19 cellular contexts compared by ENCODE assay signal in genomic region chr5:135877570-135878155, GRCh38. TPM values are rescaled to one million over a fixed set of nuclear protein-coding genes. Genes with fewer than 3 reads are reported as not detected.
DNase-seq lines count a peak whose midpoint lies in the region; ATAC-seq, FAIRE-seq and TF ChIP-seq lines count a peak whose summit lies in the region.
"Had no signal": no experiment of that assay in that cellular context is flagged by ENCODE, and none has a peak within 500 bp of the region (broad histone marks: within the 10 kb centered on the region; RNA-seq: fewer than 3 reads in every experiment).

No MANE protein-coding gene starts in this region.

- H3K9me3 ChIP-seq in HepG2 (ENCODE audit: low read length) (no peaks in the 10 kb centered on the region), right lobe of liver (no peaks in the 10 kb centered on the region), osteoblast (ENCODE audit: low read depth, low read length) (no peaks in the 10 kb centered on the region)

- H3K4me1 ChIP-seq in HepG2 (ENCODE audit: insufficient read depth, low read length) (peaks cover 14% of the 10 kb centered on the region), right lobe of liver (no peaks in the 10 kb centered on the region), osteoblast (ENCODE audit: insufficient read depth, low read length) (no peaks in the 10 kb centered on the region)

- no peak for TF ChIP-seq RAD21 in HepG2 (CRISPR knock-in tag; IDR thresholded peaks at IDR 0.05)

- no peak overlapping the region for H2AFZ ChIP-seq in HepG2 (ENCODE audit: low read length)
- H2AFZ ChIP-seq in osteoblast (ENCODE audit: low read length), result no peak overlapping the region
- H2AFZ ChIP-seq: PC-9 had no signal

- POLR2A ChIA-PET in HepG2 (lab: Yijun Ruan, JAX), result no interaction called here

- H3K9ac ChIP-seq in HepG2 (ENCODE audit: insufficient read depth, low read depth, low read length), result no peak overlapping the region

- intact Hi-C loops in HepG2 (cut with micrococcal nuclease; ENCODE audit: unreplicated experiment) (no loop called here), right lobe of liver (cut with DNase I) (no loop called here)

- H3K79me2 ChIP-seq in HepG2 (ENCODE audit: insufficient read depth, low read length) (no peaks in the 10 kb centered on the region), osteoblast (ENCODE audit: insufficient read depth, low read length) (no peaks in the 10 kb centered on the region)

- no TSS peak for BruUV-seq in HepG2 (replicated peaks; lab: Mats Ljungman, UMichigan)

- H4K20me1 ChIP-seq in HepG2 (ENCODE audit: insufficient read depth, low read length), result no peaks in the 10 kb centered on the region
- H4K20me1 ChIP-seq in osteoblast (ENCODE audit: insufficient read depth, low read length), result no peaks in the 10 kb centered on the region

- CTCF ChIA-PET in HepG2 (lab: Yijun Ruan, JAX; ENCODE audit: low intra/inter-chr PET ratio, low total read pairs), result no interaction called here

- DNase-seq in HepG2 (ENCODE audit: low spot score) (no peak), right lobe of liver (no peak), osteoblast (ENCODE audit: insufficient read length, low spot score, missing footprints) (peak; percentile 66)
- no peak for DNase-seq in stimulated activated CD4-positive, alpha-beta T cell treated with anti-CD3 and anti-CD28 coated beads, Interleukin-4, amount 100 ng/mL, for 4 hours
- DNase-seq: C1 segment of cervical spinal cord, DMS 273 treated with DMSO at 0.1 percent for 48 hours, GF-D8, NCI-H1048, NCI-H1436 treated with DMSO at 0.1 percent for 48 hours, NCI-H2029 treated with DMSO at 0.1 percent for 48 hours, PC-9 had no signal

- 0 out of 5 replicates have a peak, but pooled peaks cover 0 to 2% of the 10 kb centered on the region in 2 experiments for H3K27me3 ChIP-seq in HepG2 (ENCODE audit: control insufficient read depth in 1 of 2, insufficient read depth in 2 of 2, low read length in 2 of 2)
- no peaks in the 10 kb centered on the region for H3K27me3 ChIP-seq in right lobe of liver
- H3K27me3 ChIP-seq in layer of hippocampus (ENCODE audit: control insufficient read depth, insufficient read depth, low read length), result no peaks in the 10 kb centered on the region
- peaks cover 15% of the 10 kb centered on the region for H3K27me3 ChIP-seq in osteoblast (ENCODE audit: insufficient read depth, low read length)

- ATAC-seq in HepG2 (peak; percentile 14; the same call in 2 of the 3 replicates), right lobe of liver (no peak), GM19035 (IDR thresholded peaks at IDR 0.05; ENCODE audit: unreplicated experiment) (no peak), GM18517 (IDR thresholded peaks at IDR 0.05; ENCODE audit: unreplicated experiment) (no peak)

- no peak for TF ChIP-seq POLR2A in HepG2 (IDR thresholded peaks at IDR 0.05; ENCODE audit: insufficient read depth in 1 of 2, low read depth in 2 of 2, low read length in 2 of 2)
- no peak for TF ChIP-seq POLR2A in right lobe of liver (IDR thresholded peaks at IDR 0.05)

- in situ Hi-C loops in HepG2 (cut with HindIII; ENCODE audit: extremely low pct_ligation_motif_present, low pct_unique_long_range_greater_than_20kb), result no loop called here

- TF ChIP-seq CTCF in HepG2 (CRISPR knock-in tag; IDR thresholded peaks at IDR 0.05) (no peak), right lobe of liver (IDR thresholded peaks at IDR 0.05) (no peak), osteoblast (IDR thresholded peaks at IDR 0.05; ENCODE audit: extremely low read depth, low read depth, low read length) (no peak)

- peak overlapping the region; percentile 29; the same call in 1 of the 2 replicates for H3K4me2 ChIP-seq in HepG2 (ENCODE audit: low read depth, low read length)
- H3K4me2 ChIP-seq in osteoblast (ENCODE audit: insufficient read depth, low read length), result no peak overlapping the region
- H3K4me2 ChIP-seq: PC-9 had no signal

- 46% methylated on average over 6 of the region's 6 CpGs for WGBS in HepG2 (ENCODE audit: low lambda C conversion rate)
- 74% methylated on average over 5 of the region's 6 CpGs for WGBS in right lobe of liver (ENCODE audit: insufficient coverage, low coverage, low lambda C conversion rate, missing lambda C conversion rate)

- TF ChIP-seq EP300 in HepG2 (IDR thresholded peaks at IDR 0.05; ENCODE audit: low read depth in 2 of 2, low read length in 2 of 2) (no peak), HepG2 (CRISPR knock-in tag; IDR thresholded peaks at IDR 0.05; ENCODE audit: borderline replicate concordance) (no peak)

- H3K4me3 ChIP-seq in HepG2 (replicated peaks in 1 of 3; ENCODE audit: insufficient read depth in 1 of 3, low read depth in 2 of 3, low read length in 3 of 3), result no peak overlapping the region
- H3K4me3 ChIP-seq in right lobe of liver, result no peak overlapping the region
- no peak overlapping the region for H3K4me3 ChIP-seq in osteoblast (ENCODE audit: insufficient read depth, low read length)
- H3K4me3 ChIP-seq: PC-9 had no signal

- H3K27ac ChIP-seq in HepG2 (ENCODE audit: extremely low read length, insufficient read depth, low read length) (no peak overlapping the region), right lobe of liver (no peak overlapping the region), layer of hippocampus (ENCODE audit: low read depth, low read length) (peak overlapping the region; percentile 64), osteoblast (ENCODE audit: low read depth, low read length) (no peak overlapping the region)
- H3K27ac ChIP-seq: PC-9 had no signal

- H3K36me3 ChIP-seq in HepG2 (replicated peaks in 1 of 2; ENCODE audit: control insufficient read depth in 1 of 2, insufficient read depth in 2 of 2, low read length in 2 of 2) (no peaks in the 10 kb centered on the region), right lobe of liver (no peaks in the 10 kb centered on the region), osteoblast (ENCODE audit: insufficient read depth, low read length) (no peaks in the 10 kb centered on the region)

- no peak for FAIRE-seq in HepG2 (lab: Jason Lieb, UNC)
- FAIRE-seq: GM12891, GM18507, H1 had no signal

TF ChIP-seq in HepG2, 621 proteins besides CTCF, POLR2A, EP300 and RAD21:
- no peak for TF ChIP-seq MTF1 (CRISPR knock-in tag; IDR thresholded peaks at IDR 0.05)
- TF ChIP-seq ZFY (CRISPR knock-in tag; IDR thresholded peaks at IDR 0.05), result 0 out of 2 replicates have a peak, but pooled peaks have one; percentile 18
TF ChIP-seq in HepG2: peak in this region for 1.

RNA-seq across cellular contexts. Expression of gene IL9, which starts 18.0 kb away (rescaled TPM):
- not detected in 2 replicates for total RNA-seq in HepG2 (2016; rRNA removed; fragmentation: Illumina TruSeq; extraction: Trizol)
- not detected in 2 replicates for total RNA-seq in HepG2 (2016; cell fraction: cytosol; rRNA removed; fragmentation: Illumina TruSeq; extraction: Trizol; ENCODE audit: low read depth)
- total RNA-seq in HepG2 (2016; cell fraction: insoluble cytoplasmic fraction; rRNA removed; fragmentation: Illumina TruSeq; extraction: Trizol), result not detected in 2 replicates
- total RNA-seq in HepG2 (2016; cell fraction: membrane; rRNA removed; fragmentation: Illumina TruSeq; extraction: Trizol), result not detected in 2 replicates
- not detected in 2 replicates for total RNA-seq in HepG2 (2016; cell fraction: nucleus; rRNA removed; fragmentation: Illumina TruSeq; extraction: Trizol)
- polyA plus RNA-seq in HepG2 (2011; rRNA removed), result not detected in 2 replicates
- not detected in 2 replicates for polyA plus RNA-seq in HepG2 (2011; cell fraction: cytosol; rRNA removed)
- polyA plus RNA-seq in HepG2 (2011; cell fraction: nucleus; rRNA removed), result not detected in 2 replicates
- polyA plus RNA-seq in HepG2 (2012), result not detected in 2 replicates
- not detected in 2 replicates for polyA plus RNA-seq in HepG2 (2016; cell fraction: cytosol; fragmentation: Illumina TruSeq; extraction: Trizol; ENCODE audit: low read depth)
- polyA plus RNA-seq in HepG2 (2016; cell fraction: insoluble cytoplasmic fraction; fragmentation: Illumina TruSeq; extraction: Trizol; ENCODE audit: low read depth), result not detected in 2 replicates
- polyA plus RNA-seq in HepG2 (2016; cell fraction: membrane; fragmentation: Illumina TruSeq; extraction: Trizol; ENCODE audit: low read depth), result not detected in 2 replicates
- polyA plus RNA-seq in HepG2 (2016; cell fraction: nucleus; fragmentation: Illumina TruSeq; extraction: Trizol; ENCODE audit: insufficient read depth, low read depth), result not detected in 2 replicates
- not detected in 2 replicates for polyA minus RNA-seq in HepG2 (2011; rRNA and poly(A)+ RNA removed; ENCODE audit: low replicate concordance)
- not detected in 2 replicates for polyA minus RNA-seq in HepG2 (2011; cell fraction: cytosol; rRNA and poly(A)+ RNA removed)
- not detected in 2 replicates for polyA minus RNA-seq in HepG2 (2011; cell fraction: nucleus; rRNA and poly(A)+ RNA removed)
- total RNA-seq in right lobe of liver, result not detected
- total RNA-seq in osteoblast, result not detected in 2 replicates
- total RNA-seq: A673, H1, MCF 10A, PC-9 had no signal
- polyA plus RNA-seq: H1 had no signal

RNA-seq across cellular contexts. Expression of gene SLC25A48, which starts 43.2 kb away (rescaled TPM):
- 4.0 and 4.5 TPM in 2 replicates for total RNA-seq in HepG2 (2016; rRNA removed; fragmentation: Illumina TruSeq; extraction: Trizol)
- total RNA-seq in HepG2 (2016; cell fraction: cytosol; rRNA removed; fragmentation: Illumina TruSeq; extraction: Trizol; ENCODE audit: low read depth), result 4.8 and 5.1 TPM in 2 replicates
- 3.2 and 3.4 TPM in 2 replicates for total RNA-seq in HepG2 (2016; cell fraction: insoluble cytoplasmic fraction; rRNA removed; fragmentation: Illumina TruSeq; extraction: Trizol)
- total RNA-seq in HepG2 (2016; cell fraction: membrane; rRNA removed; fragmentation: Illumina TruSeq; extraction: Trizol), result 4.2 and 8.0 TPM in 2 replicates
- total RNA-seq in HepG2 (2016; cell fraction: nucleus; rRNA removed; fragmentation: Illumina TruSeq; extraction: Trizol), result 3.0 and 5.5 TPM in 2 replicates
- 0.17 and 1.0 TPM in 2 replicates for polyA plus RNA-seq in HepG2 (2011; rRNA removed)
- polyA plus RNA-seq in HepG2 (2011; cell fraction: cytosol; rRNA removed), result 0.38 and 0.40 TPM in 2 replicates
- 0.61 and 0.68 TPM in 2 replicates for polyA plus RNA-seq in HepG2 (2011; cell fraction: nucleus; rRNA removed)
- 0.24 TPM in 1 of 2 replicates, not detected in the other for polyA plus RNA-seq in HepG2 (2012)
- 5.0 and 6.4 TPM in 2 replicates for polyA plus RNA-seq in HepG2 (2016; cell fraction: cytosol; fragmentation: Illumina TruSeq; extraction: Trizol; ENCODE audit: low read depth)
- 1.7 and 3.6 TPM in 2 replicates for polyA plus RNA-seq in HepG2 (2016; cell fraction: insoluble cytoplasmic fraction; fragmentation: Illumina TruSeq; extraction: Trizol; ENCODE audit: low read depth)
- 4.6 and 5.5 TPM in 2 replicates for polyA plus RNA-seq in HepG2 (2016; cell fraction: membrane; fragmentation: Illumina TruSeq; extraction: Trizol; ENCODE audit: low read depth)
- 5.6 and 5.9 TPM in 2 replicates for polyA plus RNA-seq in HepG2 (2016; cell fraction: nucleus; fragmentation: Illumina TruSeq; extraction: Trizol; ENCODE audit: insufficient read depth, low read depth)
- 0.50 TPM in 1 of 2 replicates, not detected in the other for polyA minus RNA-seq in HepG2 (2011; rRNA and poly(A)+ RNA removed; ENCODE audit: low replicate concordance)
- not detected in 2 replicates for polyA minus RNA-seq in HepG2 (2011; cell fraction: cytosol; rRNA and poly(A)+ RNA removed)
- polyA minus RNA-seq in HepG2 (2011; cell fraction: nucleus; rRNA and poly(A)+ RNA removed), result 0.26 and 0.62 TPM in 2 replicates
- total RNA-seq in right lobe of liver, result 1 to 10 TPM in 1 of 6 experiments, under 1 TPM in 4, not detected in 1; 0.39 to 5.3 (median 0.80) TPM
- not detected in 2 replicates for total RNA-seq in osteoblast
- total RNA-seq: A673, MCF 10A, PC-9 had no signal
